ENCODE assay signal across 11 cellular contexts in the genomic region with DNA sequence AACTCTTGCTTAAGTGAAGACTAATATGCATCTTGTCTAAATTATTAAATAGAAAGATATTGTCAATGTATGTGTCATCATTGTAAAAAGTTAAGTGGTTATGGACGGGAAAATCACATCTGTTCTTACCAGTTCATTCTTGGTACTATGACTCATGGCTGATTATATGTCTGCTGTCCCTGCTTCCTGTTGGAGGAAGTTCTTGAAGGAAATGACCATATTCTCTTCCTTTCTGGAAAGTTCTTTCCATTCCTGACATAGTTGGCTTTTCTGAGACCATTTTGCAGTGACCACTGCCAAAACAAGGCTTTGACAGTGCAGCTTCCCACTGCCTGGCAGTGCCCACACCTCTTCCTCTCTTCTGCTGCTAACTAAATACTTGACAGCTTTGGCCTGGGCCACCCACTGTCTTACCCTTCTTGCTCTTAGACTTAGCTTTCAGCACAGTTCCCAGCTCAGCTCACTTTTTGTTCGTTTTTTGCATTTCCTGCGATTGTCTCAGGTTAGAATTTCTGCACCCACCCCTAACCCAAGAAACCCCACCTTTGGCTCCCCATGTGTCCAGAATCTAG. TPM values are rescaled to one million over a fixed set of nuclear protein-coding genes. Genes with fewer than 3 reads are reported as not detected.
DNase-seq lines count a peak whose midpoint lies in the region; ATAC-seq, FAIRE-seq and TF ChIP-seq lines count a peak whose summit lies in the region.
"Had no signal": no experiment of that assay in that cellular context is flagged by ENCODE, and none has a peak within 500 bp of the region (broad histone marks: within the 10 kb centered on the region; RNA-seq: fewer than 3 reads in every experiment).

No MANE protein-coding gene starts in this region.

- peaks cover 15% of the 10 kb centered on the region for H3K27me3 Mint-ChIP-seq in activated naive CD8-positive, alpha-beta T cell treated with anti-CD3 and anti-CD28 coated beads, Interleukin-2, amount 50 U/mL, for 24 hours
- peaks cover 2 to 9% (median 5%) of the 10 kb centered on the region in 3 donors for H3K27me3 Mint-ChIP-seq in CD14-positive monocyte (ENCODE audit: low read depth in 3 of 3)
- no peaks in the 10 kb centered on the region for H3K27me3 Mint-ChIP-seq in Caco-2 (ENCODE audit: insufficient read depth, unreplicated experiment)

- CTCF ChIA-PET in Caco-2 (lab: Charles Lee): no interaction called here

- H3K9me3 Mint-ChIP-seq in activated naive CD8-positive, alpha-beta T cell treated with anti-CD3 and anti-CD28 coated beads, Interleukin-2, amount 50 U/mL, for 24 hours: no peaks in the 10 kb centered on the region
- H3K9me3 Mint-ChIP-seq in CD14-positive monocyte: peaks cover 0 to 2% (median 0%) of the 10 kb centered on the region in 7 donors
- H3K9me3 Mint-ChIP-seq in Caco-2 (ENCODE audit: unreplicated experiment): peaks cover 6% of the 10 kb centered on the region

- H3K4me1 ChIP-seq in ACC112 (ENCODE audit: control insufficient read depth, insufficient read depth, low read length, unreplicated experiment) (peaks cover 23% of the 10 kb centered on the region), kidney (ENCODE audit: control insufficient read depth in 1 of 2, insufficient read depth in 1 of 2, low read depth in 1 of 2, low read length in 2 of 2) (peaks cover 13 to 15% of the 10 kb centered on the region in 2 donors), Caco-2 (peaks cover 22% of the 10 kb centered on the region; the same call in 1 of the 2 replicates)
- H3K4me1 ChIP-seq: adrenal gland had no signal

- peak; percentile 84 for FAIRE-seq in kidney (lab: Jason Lieb, UNC)

- H3K36me3 ChIP-seq in ACC112 (ENCODE audit: insufficient read depth, low read length): no peaks in the 10 kb centered on the region
- no peaks in the 10 kb centered on the region for H3K36me3 ChIP-seq in kidney (ENCODE audit: control insufficient read depth in 1 of 2, insufficient read depth in 2 of 2, low read length in 2 of 2)
- H3K36me3 ChIP-seq in Caco-2 (ENCODE audit: control insufficient read depth, insufficient read depth, low read length): no peaks in the 10 kb centered on the region
- H3K36me3 ChIP-seq: adrenal gland had no signal

- H3K4me1 Mint-ChIP-seq in activated naive CD8-positive, alpha-beta T cell treated with anti-CD3 and anti-CD28 coated beads, Interleukin-2, amount 50 U/mL, for 24 hours: peaks cover 8% of the 10 kb centered on the region
- H3K4me1 Mint-ChIP-seq in CD14-positive monocyte (peaks cover 2% of the 10 kb centered on the region), Caco-2 (ENCODE audit: low read depth, unreplicated experiment) (peaks cover 8% of the 10 kb centered on the region)

- no peaks in the 10 kb centered on the region for H3K36me3 Mint-ChIP-seq in activated naive CD8-positive, alpha-beta T cell treated with anti-CD3 and anti-CD28 coated beads, Interleukin-2, amount 50 U/mL, for 24 hours (ENCODE audit: low read depth)
- no peaks in the 10 kb centered on the region for H3K36me3 Mint-ChIP-seq in CD14-positive monocyte
- peaks cover 7% of the 10 kb centered on the region for H3K36me3 Mint-ChIP-seq in Caco-2 (ENCODE audit: insufficient read depth, unreplicated experiment)

- no peak overlapping the region for H3K4me3 ChIP-seq in ACC112 (ENCODE audit: low read depth, low read length)
- H3K4me3 ChIP-seq in kidney (ENCODE audit: low read length in 2 of 2): no peak overlapping the region
- H3K4me3 ChIP-seq in Caco-2 (ENCODE audit: low read depth, low read length): no peak overlapping the region
- H3K4me3 ChIP-seq: adrenal gland had no signal

- H3K9me3 ChIP-seq in kidney (ENCODE audit: control insufficient read depth in 1 of 2, low read length in 2 of 2) (no peaks in the 10 kb centered on the region), Caco-2 (no peaks in the 10 kb centered on the region; the same call in 1 of the 2 replicates)
- H3K9me3 ChIP-seq: adrenal gland had no signal

- BruUV-seq in Caco-2 (replicated peaks; lab: Mats Ljungman, UMichigan): no TSS peak

- no peaks in the 10 kb centered on the region for H3K79me2 ChIP-seq in ACC112 (ENCODE audit: control insufficient read depth, insufficient read depth, low read length, unreplicated experiment)

- no peak overlapping the region for H3K9ac ChIP-seq in kidney (ENCODE audit: low read length in 2 of 2)

- TF ChIP-seq CTCF in kidney (IDR thresholded peaks at IDR 0.05; ENCODE audit: borderline replicate concordance, extremely low read depth, insufficient read depth) (no peak), CD14-positive monocyte (IDR thresholded peaks at IDR 0.05) (no peak), Caco-2 (IDR thresholded peaks at IDR 0.05; ENCODE audit: insufficient read depth in 1 of 2, low read depth in 1 of 2, low read length in 1 of 2, severe bottlenecking in 1 of 2, unreplicated experiment in 1 of 2) (no peak)

- peak overlapping the region; percentile 65 for H3K27ac ChIP-seq in ACC112 (ENCODE audit: low read depth, low read length)
- no peak overlapping the region for H3K27ac ChIP-seq in kidney (ENCODE audit: low read depth in 2 of 2, low read length in 2 of 2)
- H3K27ac ChIP-seq: adrenal gland had no signal

- POLR2A ChIA-PET in Caco-2 (lab: Charles Lee): no interaction called here

- H3K27me3 ChIP-seq in ACC112 (ENCODE audit: insufficient read depth, low read length) (no peaks in the 10 kb centered on the region), Caco-2 (replicated peaks; ENCODE audit: control insufficient read depth, insufficient read depth, low read length) (no peaks in the 10 kb centered on the region)

- H3K27ac Mint-ChIP-seq in activated naive CD8-positive, alpha-beta T cell treated with anti-CD3 and anti-CD28 coated beads, Interleukin-2, amount 50 U/mL, for 24 hours: no peak overlapping the region
- H3K27ac Mint-ChIP-seq in CD14-positive monocyte: no peak overlapping the region
- no peak overlapping the region for H3K27ac Mint-ChIP-seq in Caco-2 (ENCODE audit: unreplicated experiment)

- peak overlapping the region; percentile 19 for H2AFZ ChIP-seq in ACC112 (ENCODE audit: low read length, unreplicated experiment)

- H3K4me3 Mint-ChIP-seq in activated naive CD8-positive, alpha-beta T cell treated with anti-CD3 and anti-CD28 coated beads, Interleukin-2, amount 50 U/mL, for 24 hours: no peak overlapping the region
- H3K4me3 Mint-ChIP-seq in CD14-positive monocyte (no peak overlapping the region), Caco-2 (ENCODE audit: unreplicated experiment) (no peak overlapping the region)

- intact Hi-C loops in kidney (cut with DNase I) (no loop called here), CD14-positive monocyte (cut with micrococcal nuclease) (no loop called here), Caco-2 (cut with micrococcal nuclease; ENCODE audit: unreplicated experiment) (no loop called here)

- DNase-seq in HK-2 (ENCODE audit: unreplicated experiment): peak; percentile 21
- DNase-seq in activated naive CD8-positive, alpha-beta T cell treated with anti-CD3 and anti-CD28 coated beads, Interleukin-2, amount 50 U/mL, for 24 hours: no peak
- peak; percentile 5 for DNase-seq in kidney
- DNase-seq in CD14-positive monocyte (ENCODE audit: low spot score): no peak
- DNase-seq in Caco-2: no peak
- no peak for DNase-seq in SHP77 treated with DMSO at 0.1 percent for 48 hours (lab: John Stamatoyannopoulos, UW)
- DNase-seq: left colon had no signal

- ATAC-seq in activated naive CD8-positive, alpha-beta T cell treated with anti-CD3 and anti-CD28 coated beads, Interleukin-2, amount 50 U/mL, for 24 hours: peak; percentile 73
- no peak for ATAC-seq in GM21515 (IDR thresholded peaks at IDR 0.05; ENCODE audit: unreplicated experiment)
- ATAC-seq: left colon had no signal

RNA-seq across cellular contexts. Expression of a gene that starts 13.2 kb away (rescaled TPM):
- not detected for total RNA-seq in kidney
- polyA plus RNA-seq in kidney (ENCODE audit: insufficient read depth, low read depth, low replicate concordance): not detected
- not detected for polyA plus RNA-seq in CD14-positive monocyte
- not detected in 2 replicates for total RNA-seq in Caco-2 (2022)
- total RNA-seq: adrenal gland; left colon; T-helper 2 cell treated with Interferon-gamma antibody and Interleukin-4, amounts not matched to agents 100 ng/mL and 5 ng/mL, for 36 hours had no signal
- polyA plus RNA-seq: adrenal gland had no signal

RNA-seq across cellular contexts. Expression of a gene that starts 15.4 kb away (rescaled TPM):
- total RNA-seq in kidney: not detected
- 0.39 TPM for polyA plus RNA-seq in kidney (ENCODE audit: insufficient read depth, low read depth, low replicate concordance)
- not detected for polyA plus RNA-seq in CD14-positive monocyte
- total RNA-seq in Caco-2 (2022): not detected in 2 replicates
- total RNA-seq: adrenal gland; left colon; T-helper 2 cell treated with Interferon-gamma antibody and Interleukin-4, amounts not matched to agents 100 ng/mL and 5 ng/mL, for 36 hours had no signal
- polyA plus RNA-seq: adrenal gland had no signal

Comparison
In these comparisons a context has a peak if more than half of its experiments do, and no peak if none do; other contexts are left out.
1. DNase-seq: peak in HK-2 (single experiment) and kidney (single experiment); none in activated naive CD8-positive, alpha-beta T cell treated with anti-CD3 and anti-CD28 coated beads, Interleukin-2, amount 50 U/mL, for 24 hours (single experiment), CD14-positive monocyte (single experiment), Caco-2 (0 of 2) and SHP77 treated with DMSO at 0.1 percent for 48 hours (single experiment).